In genomic region chr14:95835331-95835730, GRCh38 we compare ENCODE assay signal across 18 cellular contexts. TPM values are rescaled to one million over a fixed set of nuclear protein-coding genes. Genes with fewer than 3 reads are reported as not detected.
DNase-seq lines count a peak whose midpoint lies in the region; ATAC-seq and TF ChIP-seq lines count a peak whose summit lies in the region.
"Had no signal": no experiment of that assay in that cellular context is flagged by ENCODE, and none has a peak within 500 bp of the region (broad histone marks: within the 10 kb centered on the region; RNA-seq: fewer than 3 reads in every experiment).

No MANE protein-coding gene starts in this region.

- no peak overlapping the region for H3K4me2 ChIP-seq in GM23338

- no peaks in the 10 kb centered on the region for H3K36me3 Mint-ChIP-seq in activated CD8-positive, alpha-beta T cell treated with anti-CD3 and anti-CD28 coated beads for 36 hours (ENCODE audit: low read depth)
- no peaks in the 10 kb centered on the region for H3K36me3 Mint-ChIP-seq in activated CD8-positive, alpha-beta T cell treated with anti-CD3 and anti-CD28 coated beads, Interleukin-2, amount 10 ng/mL, durations not matched to agents 7 days and 5 days (ENCODE audit: low read depth)
- H3K36me3 Mint-ChIP-seq in activated T-helper 17 cell treated with anti-CD3 and anti-CD28 coated beads, Interleukin-2, amount 50 U/mL, for 72 hours (ENCODE audit: low read depth): no peaks in the 10 kb centered on the region
- H3K36me3 Mint-ChIP-seq in osteocyte (ENCODE audit: unreplicated experiment) (no peaks in the 10 kb centered on the region), GM23338 (ENCODE audit: low read depth) (no peaks in the 10 kb centered on the region)
- H3K36me3 Mint-ChIP-seq in activated naive CD4-positive, alpha-beta T cell treated with anti-CD3 and anti-CD28 coated beads, Interleukin-2, amount 10 ng/mL, durations not matched to agents 7 days and 5 days: no peaks in the 10 kb centered on the region
- H3K36me3 Mint-ChIP-seq: IgD-negative memory B cell, type B pancreatic cell had no signal

- H3K27me3 Mint-ChIP-seq in activated CD8-positive, alpha-beta T cell treated with anti-CD3 and anti-CD28 coated beads for 36 hours: peaks cover 11% of the 10 kb centered on the region
- no peaks in the 10 kb centered on the region for H3K27me3 Mint-ChIP-seq in activated CD8-positive, alpha-beta T cell treated with anti-CD3 and anti-CD28 coated beads, Interleukin-2, amount 10 ng/mL, durations not matched to agents 7 days and 5 days (ENCODE audit: low read depth)
- peaks cover 24% of the 10 kb centered on the region for H3K27me3 Mint-ChIP-seq in activated T-helper 17 cell treated with anti-CD3 and anti-CD28 coated beads, Interleukin-2, amount 50 U/mL, for 72 hours
- H3K27me3 Mint-ChIP-seq in osteocyte (ENCODE audit: unreplicated experiment) (no peaks in the 10 kb centered on the region), GM23338 (ENCODE audit: insufficient read depth, low read depth, poor library complexity) (peaks cover 4% of the 10 kb centered on the region)
- H3K27me3 Mint-ChIP-seq in activated naive CD4-positive, alpha-beta T cell treated with anti-CD3 and anti-CD28 coated beads, Interleukin-2, amount 10 ng/mL, durations not matched to agents 7 days and 5 days: peaks cover 6% of the 10 kb centered on the region

- H3K27ac ChIP-seq in GM23338 (ENCODE audit: low read depth): no peak overlapping the region
- H3K27ac ChIP-seq: brain microvascular endothelial cell had no signal

- no peak overlapping the region for H3K4me3 Mint-ChIP-seq in activated CD8-positive, alpha-beta T cell treated with anti-CD3 and anti-CD28 coated beads for 36 hours
- H3K4me3 Mint-ChIP-seq in activated CD8-positive, alpha-beta T cell treated with anti-CD3 and anti-CD28 coated beads, Interleukin-2, amount 10 ng/mL, durations not matched to agents 7 days and 5 days: no peak overlapping the region
- no peak overlapping the region for H3K4me3 Mint-ChIP-seq in activated T-helper 17 cell treated with anti-CD3 and anti-CD28 coated beads, Interleukin-2, amount 50 U/mL, for 72 hours
- no peak overlapping the region for H3K4me3 Mint-ChIP-seq in osteocyte (ENCODE audit: unreplicated experiment)
- no peak overlapping the region for H3K4me3 Mint-ChIP-seq in activated naive CD4-positive, alpha-beta T cell treated with anti-CD3 and anti-CD28 coated beads, Interleukin-2, amount 10 ng/mL, durations not matched to agents 7 days and 5 days
- no peak overlapping the region for H3K4me3 Mint-ChIP-seq in GM23338
- H3K4me3 Mint-ChIP-seq: IgD-negative memory B cell, type B pancreatic cell had no signal

- no peak overlapping the region for H3K27ac Mint-ChIP-seq in activated CD8-positive, alpha-beta T cell treated with anti-CD3 and anti-CD28 coated beads for 36 hours
- H3K27ac Mint-ChIP-seq in activated CD8-positive, alpha-beta T cell treated with anti-CD3 and anti-CD28 coated beads, Interleukin-2, amount 10 ng/mL, durations not matched to agents 7 days and 5 days: no peak overlapping the region
- no peak overlapping the region for H3K27ac Mint-ChIP-seq in activated T-helper 17 cell treated with anti-CD3 and anti-CD28 coated beads, Interleukin-2, amount 50 U/mL, for 72 hours
- peak overlapping the region; percentile 24 for H3K27ac Mint-ChIP-seq in osteocyte (ENCODE audit: unreplicated experiment)
- H3K27ac Mint-ChIP-seq in activated naive CD4-positive, alpha-beta T cell treated with anti-CD3 and anti-CD28 coated beads, Interleukin-2, amount 10 ng/mL, durations not matched to agents 7 days and 5 days: no peak overlapping the region
- H3K27ac Mint-ChIP-seq in GM23338: no peak overlapping the region
- H3K27ac Mint-ChIP-seq: IgD-negative memory B cell, type B pancreatic cell had no signal

- intact Hi-C loops in activated CD8-positive, alpha-beta T cell treated with anti-CD3 and anti-CD28 coated beads for 36 hours (cut with micrococcal nuclease): no loop called here

- H3K79me2 ChIP-seq in GM23338 (replicated peaks; ENCODE audit: insufficient read depth): no peaks in the 10 kb centered on the region

- H4K20me1 ChIP-seq in GM23338 (replicated peaks; ENCODE audit: insufficient read depth): no peaks in the 10 kb centered on the region

- peak; percentile 97 for ATAC-seq in activated CD8-positive, alpha-beta T cell treated with anti-CD3 and anti-CD28 coated beads for 36 hours
- ATAC-seq in activated CD8-positive, alpha-beta T cell treated with anti-CD3 and anti-CD28 coated beads, Interleukin-2, amount 10 ng/mL, durations not matched to agents 7 days and 5 days: no peak
- ATAC-seq in activated T-helper 17 cell treated with anti-CD3 and anti-CD28 coated beads, Interleukin-2, amount 50 U/mL, for 72 hours (replicated peaks): peak; percentile 96
- ATAC-seq in GM23338: no peak

- peaks cover 5% of the 10 kb centered on the region for H3K4me1 Mint-ChIP-seq in activated CD8-positive, alpha-beta T cell treated with anti-CD3 and anti-CD28 coated beads for 36 hours (ENCODE audit: low read depth)
- peaks cover 6% of the 10 kb centered on the region for H3K4me1 Mint-ChIP-seq in activated CD8-positive, alpha-beta T cell treated with anti-CD3 and anti-CD28 coated beads, Interleukin-2, amount 10 ng/mL, durations not matched to agents 7 days and 5 days (ENCODE audit: low read depth)
- H3K4me1 Mint-ChIP-seq in activated T-helper 17 cell treated with anti-CD3 and anti-CD28 coated beads, Interleukin-2, amount 50 U/mL, for 72 hours: no peaks in the 10 kb centered on the region
- H3K4me1 Mint-ChIP-seq in osteocyte (ENCODE audit: unreplicated experiment): peaks cover 44% of the 10 kb centered on the region
- H3K4me1 Mint-ChIP-seq in activated naive CD4-positive, alpha-beta T cell treated with anti-CD3 and anti-CD28 coated beads, Interleukin-2, amount 10 ng/mL, durations not matched to agents 7 days and 5 days: peaks cover 7% of the 10 kb centered on the region
- H3K4me1 Mint-ChIP-seq in GM23338: peaks cover 27% of the 10 kb centered on the region

- no peak overlapping the region for H2AFZ ChIP-seq in GM23338

- no peaks in the 10 kb centered on the region for H3K9me3 Mint-ChIP-seq in activated CD8-positive, alpha-beta T cell treated with anti-CD3 and anti-CD28 coated beads for 36 hours
- no peaks in the 10 kb centered on the region for H3K9me3 Mint-ChIP-seq in activated CD8-positive, alpha-beta T cell treated with anti-CD3 and anti-CD28 coated beads, Interleukin-2, amount 10 ng/mL, durations not matched to agents 7 days and 5 days (ENCODE audit: insufficient read depth)
- no peaks in the 10 kb centered on the region for H3K9me3 Mint-ChIP-seq in activated T-helper 17 cell treated with anti-CD3 and anti-CD28 coated beads, Interleukin-2, amount 50 U/mL, for 72 hours
- peaks cover 3% of the 10 kb centered on the region for H3K9me3 Mint-ChIP-seq in osteocyte (ENCODE audit: unreplicated experiment)
- no peaks in the 10 kb centered on the region for H3K9me3 Mint-ChIP-seq in activated naive CD4-positive, alpha-beta T cell treated with anti-CD3 and anti-CD28 coated beads, Interleukin-2, amount 10 ng/mL, durations not matched to agents 7 days and 5 days
- H3K9me3 Mint-ChIP-seq in GM23338: no peaks in the 10 kb centered on the region
- H3K9me3 Mint-ChIP-seq: type B pancreatic cell had no signal

- H3K4me3 ChIP-seq in MG63 (no peak overlapping the region), GM23338 (no peak overlapping the region)

- H3K9me3 ChIP-seq in MG63: no peaks in the 10 kb centered on the region

- H3K27me3 ChIP-seq in MG63 (no peaks in the 10 kb centered on the region), GM23338 (ENCODE audit: insufficient read depth) (no peaks in the 10 kb centered on the region)
- H3K27me3 ChIP-seq: brain microvascular endothelial cell had no signal

- TF ChIP-seq CTCF in activated CD8-positive, alpha-beta T cell treated with anti-CD3 and anti-CD28 coated beads for 36 hours (IDR thresholded peaks at IDR 0.05): no peak
- TF ChIP-seq CTCF in osteocyte (IDR thresholded peaks at IDR 0.05): no peak
- no peak for TF ChIP-seq CTCF in GM23338 (conservative IDR thresholded peaks at IDR 0.05; ENCODE audit: low read depth in 2 of 2)

- peaks cover 14% of the 10 kb centered on the region for H3K9me2 ChIP-seq in GM23338 (ENCODE audit: insufficient read depth)

- POLR2A ChIA-PET in activated CD8-positive, alpha-beta T cell treated with anti-CD3 and anti-CD28 coated beads for 36 hours (lab: Charles Lee): no interaction called here
- POLR2A ChIA-PET in activated CD8-positive, alpha-beta T cell treated with anti-CD3 and anti-CD28 coated beads, Interleukin-2, amount 10 ng/mL, durations not matched to agents 7 days and 5 days (lab: Charles Lee): no interaction called here

- H3K4me1 ChIP-seq in GM23338 (ENCODE audit: insufficient read depth): peaks cover 12% of the 10 kb centered on the region; the same call in 1 of the 2 replicates

- no peaks in the 10 kb centered on the region for H3F3A ChIP-seq in GM23338 (replicated peaks; ENCODE audit: low read depth)

- CTCF ChIA-PET in activated CD8-positive, alpha-beta T cell treated with anti-CD3 and anti-CD28 coated beads for 36 hours (lab: Charles Lee): no interaction called here
- CTCF ChIA-PET in activated CD8-positive, alpha-beta T cell treated with anti-CD3 and anti-CD28 coated beads, Interleukin-2, amount 10 ng/mL, durations not matched to agents 7 days and 5 days (lab: Charles Lee): no interaction called here
- CTCF ChIA-PET in activated naive CD4-positive, alpha-beta T cell treated with anti-CD3 and anti-CD28 coated beads, Interleukin-2, amount 10 ng/mL, durations not matched to agents 7 days and 5 days (lab: Charles Lee): interaction anchor here (0.8 kb wide), 1 partner anchor 284 kb away, joined by 3 read pairs; no protein-coding TSS in a partner anchor

- DNase-seq in activated CD8-positive, alpha-beta T cell treated with anti-CD3 and anti-CD28 coated beads for 36 hours: peak; percentile 54
- no peak for DNase-seq in activated CD8-positive, alpha-beta T cell treated with anti-CD3 and anti-CD28 coated beads, Interleukin-2, amount 10 ng/mL, durations not matched to agents 7 days and 5 days
- DNase-seq in MG63 (peak; percentile 35), osteocyte (ENCODE audit: extremely low spot score, unreplicated experiment) (no peak), NCI-H1105 treated with DMSO at 0.1 percent for 48 hours (lab: John Stamatoyannopoulos, UW) (no peak), GM23338 (ENCODE audit: low spot score) (no peak)
- DNase-seq in activated naive CD4-positive, alpha-beta T cell treated with anti-CD3 and anti-CD28 coated beads, Interleukin-2, amount 10 ng/mL, durations not matched to agents 7 days and 5 days: no peak
- DNase-seq: ACHN; brain microvascular endothelial cell; effector CD4-positive, alpha-beta T cell; mesenchymal stem cell; NCI-H187 treated with DMSO at 0.1 percent for 48 hours; NCI-H748 treated with DMSO at 0.1 percent for 48 hours; SIG-M5 had no signal

- no peaks in the 10 kb centered on the region for H3K36me3 ChIP-seq in MG63
- no peaks in the 10 kb centered on the region for H3K36me3 ChIP-seq in GM23338 (ENCODE audit: insufficient read depth)
- H3K36me3 ChIP-seq: brain microvascular endothelial cell had no signal

RNA-seq across cellular contexts. Expression of gene TUNAR, which starts 41.3 kb away (rescaled TPM):
- not detected for total RNA-seq in activated CD8-positive, alpha-beta T cell treated with anti-CD3 and anti-CD28 coated beads for 36 hours
- not detected for total RNA-seq in activated CD8-positive, alpha-beta T cell treated with anti-CD3 and anti-CD28 coated beads, Interleukin-2, amount 10 ng/mL, durations not matched to agents 7 days and 5 days
- not detected in 2 replicates for total RNA-seq in MG63 (2014; rRNA removed; shearing (Covaris generic); ENCODE audit: low replicate concordance)
- total RNA-seq in activated T-helper 17 cell treated with anti-CD3 and anti-CD28 coated beads, Interleukin-2, amount 50 U/mL, for 72 hours: not detected
- 0.27 and 0.31 TPM in 2 replicates for total RNA-seq in osteocyte
- total RNA-seq in GM23338 (2014; rRNA removed; shearing (Covaris generic)): 54.1 and 56.2 TPM in 2 replicates
- polyA plus RNA-seq in GM23338 (2016; fragmentation: Nextera tagmentation; extraction: Ambion mirVana): 21.8 and 23.1 TPM in 2 replicates
- total RNA-seq: omental fat pad had no signal
- polyA plus RNA-seq: IgD-negative memory B cell had no signal

Comparison
In these comparisons a context has a peak if more than half of its experiments do, and no peak if none do; other contexts are left out.
1. ATAC-seq: peak in activated CD8-positive, alpha-beta T cell treated with anti-CD3 and anti-CD28 coated beads for 36 hours (single experiment) and activated T-helper 17 cell treated with anti-CD3 and anti-CD28 coated beads, Interleukin-2, amount 50 U/mL, for 72 hours (single experiment); none in activated CD8-positive, alpha-beta T cell treated with anti-CD3 and anti-CD28 coated beads, Interleukin-2, amount 10 ng/mL, durations not matched to agents 7 days and 5 days (single experiment) and GM23338 (single experiment).
2. DNase-seq: peak in activated CD8-positive, alpha-beta T cell treated with anti-CD3 and anti-CD28 coated beads for 36 hours (single experiment) and MG63 (single experiment); none in activated CD8-positive, alpha-beta T cell treated with anti-CD3 and anti-CD28 coated beads, Interleukin-2, amount 10 ng/mL, durations not matched to agents 7 days and 5 days (single experiment), osteocyte (single experiment), NCI-H1105 treated with DMSO at 0.1 percent for 48 hours (single experiment), activated naive CD4-positive, alpha-beta T cell treated with anti-CD3 and anti-CD28 coated beads, Interleukin-2, amount 10 ng/mL, durations not matched to agents 7 days and 5 days (single experiment) and GM23338 (single experiment).
3. RNA of gene TUNAR, which starts 41.3 kb away (total RNA-seq): 54.1 to 56.2 TPM in GM23338; 0.27 to 0.31 TPM in osteocyte, not detected in activated CD8-positive, alpha-beta T cell treated with anti-CD3 and anti-CD28 coated beads for 36 hours, not detected in activated CD8-positive, alpha-beta T cell treated with anti-CD3 and anti-CD28 coated beads, Interleukin-2, amount 10 ng/mL, durations not matched to agents 7 days and 5 days, not detected in MG63 and not detected in activated T-helper 17 cell treated with anti-CD3 and anti-CD28 coated beads, Interleukin-2, amount 50 U/mL, for 72 hours; every median in the first group is over 10 times any median in the second.